8 cellular contexts compared by ENCODE assay signal in genomic region chr9:129036923-129037766, GRCh38.
A peak's percentile ranks its signal among the peaks of the same experiment; 100 is the strongest.
DNase-seq lines count a peak whose midpoint lies in the region; ATAC-seq lines count a peak whose summit lies in the region.

No MANE protein-coding gene starts in this region.

- H3K27me3 ChIP-seq in HUES6 (ENCODE audit: control insufficient read depth, insufficient read depth, low read length), result no peaks in the 10 kb centered on the region

- no peaks in the 10 kb centered on the region for H3K27me3 Mint-ChIP-seq in activated naive CD8-positive, alpha-beta T cell treated with anti-CD3 and anti-CD28 coated beads, Interleukin-2, amount 50 U/mL, for 24 hours
- no peaks in the 10 kb centered on the region for H3K27me3 Mint-ChIP-seq in stimulated activated naive CD8-positive, alpha-beta T cell treated with anti-CD3 and anti-CD28 coated beads, Interleukin-15, amount 100 ng/mL, for 72 hours

- peak overlapping the region; percentile 78 for H3K27ac Mint-ChIP-seq in activated naive CD8-positive, alpha-beta T cell treated with anti-CD3 and anti-CD28 coated beads, Interleukin-2, amount 50 U/mL, for 24 hours
- peak overlapping the region; percentile 90 to 93 for H3K27ac Mint-ChIP-seq in stimulated activated naive CD8-positive, alpha-beta T cell treated with anti-CD3 and anti-CD28 coated beads, Interleukin-15, amount 100 ng/mL, for 72 hours

- H3K36me3 ChIP-seq in HUES6 (ENCODE audit: control insufficient read depth, insufficient read depth, low read length), result peaks cover 14% of the 10 kb centered on the region

- no peak for DNase-seq in activated naive CD8-positive, alpha-beta T cell treated with anti-CD3 and anti-CD28 coated beads, Interleukin-2, amount 50 U/mL, for 24 hours
- DNase-seq in iPS-NIHi7 (ENCODE audit: extremely low spot score) (peak; percentile 9), NCI-H2107 (lab: John Stamatoyannopoulos, UW) (no peak), NCI-H2029 treated with DMSO at 0.1 percent for 48 hours (lab: John Stamatoyannopoulos, UW) (no peak)
- no peak for DNase-seq in stimulated activated naive CD8-positive, alpha-beta T cell treated with anti-CD3 and anti-CD28 coated beads, Interleukin-15, amount 100 ng/mL, for 72 hours

- ATAC-seq in activated naive CD8-positive, alpha-beta T cell treated with anti-CD3 and anti-CD28 coated beads, Interleukin-2, amount 50 U/mL, for 24 hours, result no peak
- ATAC-seq in stimulated activated naive CD8-positive, alpha-beta T cell treated with anti-CD3 and anti-CD28 coated beads, Interleukin-15, amount 100 ng/mL, for 72 hours, result no peak
- ATAC-seq in GM19035 (IDR thresholded peaks at IDR 0.05; ENCODE audit: unreplicated experiment) (no peak), HG02588 (IDR thresholded peaks at IDR 0.05; ENCODE audit: unreplicated experiment) (no peak)

- peaks cover 27% of the 10 kb centered on the region for H3K4me1 Mint-ChIP-seq in activated naive CD8-positive, alpha-beta T cell treated with anti-CD3 and anti-CD28 coated beads, Interleukin-2, amount 50 U/mL, for 24 hours
- peaks cover 37% of the 10 kb centered on the region for H3K4me1 Mint-ChIP-seq in stimulated activated naive CD8-positive, alpha-beta T cell treated with anti-CD3 and anti-CD28 coated beads, Interleukin-15, amount 100 ng/mL, for 72 hours

- no peaks in the 10 kb centered on the region for H3K9me3 Mint-ChIP-seq in activated naive CD8-positive, alpha-beta T cell treated with anti-CD3 and anti-CD28 coated beads, Interleukin-2, amount 50 U/mL, for 24 hours
- no peaks in the 10 kb centered on the region for H3K9me3 Mint-ChIP-seq in stimulated activated naive CD8-positive, alpha-beta T cell treated with anti-CD3 and anti-CD28 coated beads, Interleukin-15, amount 100 ng/mL, for 72 hours

- H3K36me3 Mint-ChIP-seq in activated naive CD8-positive, alpha-beta T cell treated with anti-CD3 and anti-CD28 coated beads, Interleukin-2, amount 50 U/mL, for 24 hours (ENCODE audit: low read depth), result peaks cover 5% of the 10 kb centered on the region

- peaks cover 12% of the 10 kb centered on the region; the same call in 1 of the 2 replicates for H3K4me1 ChIP-seq in HUES6 (ENCODE audit: control insufficient read depth, insufficient read depth, low read length)

- peak overlapping the region; percentile 65 for H3K9ac ChIP-seq in HUES6 (ENCODE audit: low read length)

- H3K4me3 ChIP-seq in HUES6 (ENCODE audit: low read depth, low read length), result peak overlapping the region; percentile 93

- H3K9me3 ChIP-seq in HUES6 (ENCODE audit: control insufficient read depth, insufficient read depth, low read depth, low read length), result no peaks in the 10 kb centered on the region

- H3K27ac ChIP-seq in HUES6 (ENCODE audit: low read depth, low read length), result no peak overlapping the region

- peak overlapping the region; percentile 91 for H3K4me3 Mint-ChIP-seq in activated naive CD8-positive, alpha-beta T cell treated with anti-CD3 and anti-CD28 coated beads, Interleukin-2, amount 50 U/mL, for 24 hours
- H3K4me3 Mint-ChIP-seq in stimulated activated naive CD8-positive, alpha-beta T cell treated with anti-CD3 and anti-CD28 coated beads, Interleukin-15, amount 100 ng/mL, for 72 hours, result peak overlapping the region; percentile 86 to 92
